ENCODE assay signal across 1 cellular context in the genomic region with DNA sequence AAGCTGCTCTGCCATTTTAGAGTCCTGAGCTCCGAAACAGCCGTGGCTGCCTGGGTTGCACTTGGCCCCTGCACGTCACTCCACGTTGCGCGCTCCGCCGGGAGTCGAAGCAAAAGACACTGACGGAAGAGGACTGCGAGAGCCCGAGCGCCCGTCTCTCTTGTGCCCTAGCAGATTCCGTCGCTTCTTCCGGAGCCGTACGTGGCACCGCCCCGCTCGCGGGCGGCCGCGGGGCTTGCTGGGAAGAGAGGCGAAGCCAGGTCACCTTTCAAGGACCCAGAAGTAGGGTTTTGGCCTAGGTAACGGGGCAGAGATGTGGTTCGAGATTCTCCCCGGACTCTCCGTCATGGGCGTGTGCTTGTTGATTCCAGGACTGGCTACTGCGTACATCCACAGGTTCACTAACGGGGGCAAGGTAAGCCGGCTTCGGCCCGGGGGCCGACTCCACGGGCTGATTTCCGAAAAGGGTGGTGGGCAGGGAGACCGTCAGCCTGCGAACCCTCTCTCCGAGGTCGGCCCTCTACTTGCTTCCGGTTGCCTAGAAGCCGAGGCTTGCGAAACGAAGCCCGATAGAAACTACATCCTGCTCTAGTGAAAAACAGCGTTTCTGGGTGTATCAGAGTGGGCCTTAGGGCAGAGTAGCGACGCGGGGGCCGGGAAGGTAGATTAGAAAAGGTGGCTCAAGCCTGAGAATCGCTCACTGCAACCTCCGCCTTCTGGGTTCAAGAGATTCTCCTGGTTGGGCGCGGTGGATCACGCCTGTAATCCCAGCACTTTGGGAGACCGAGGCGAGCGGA.
A peak's percentile ranks its signal among the peaks of the same experiment; 100 is the strongest.
TF ChIP-seq lines count a peak whose summit lies in the region.

A gene (plus strand): TSS at position 234 of the 797 bp plus-strand sequence. CDS start 80 bp downstream, at position 314.
A gene (minus strand): TSS at position 135 of the 797 bp plus-strand sequence. CDS start 120 bp downstream, at position 15.

TF ChIP-seq in HEK293, 187 proteins besides CTCF, POLR2A, EP300 and RAD21 (continued from another document and continues in another):
- TF ChIP-seq ZBTB7A (tag by site-specific recombination; IDR thresholded peaks at IDR 0.05; ENCODE audit: low read depth) (peak; percentile 12; the same call in 1 of the 2 replicates), ZNF341 (tag by site-specific recombination; IDR thresholded peaks at IDR 0.05; ENCODE audit: low read depth) (peak; percentile 42), ZIC2 (tag by site-specific recombination; IDR thresholded peaks at IDR 0.05) (peak; percentile 17; the same call in 1 of the 2 replicates), MEIS1 (CRISPR knock-in tag; IDR thresholded peaks at IDR 0.05; ENCODE audit: borderline replicate concordance) (0 out of 2 replicates have a peak, but pooled peaks have one; percentile 44), ZNF335 (tag by site-specific recombination; conservative IDR thresholded peaks at IDR 0.05) (peak; percentile 86), ZNF623 (tag by site-specific recombination; IDR thresholded peaks at IDR 0.05) (no peak), KLF9 (tag by site-specific recombination; IDR thresholded peaks at IDR 0.05; ENCODE audit: low read depth) (peak; percentile 44; the same call in 1 of the 2 replicates), ZNF366 (tag by site-specific recombination; conservative IDR thresholded peaks at IDR 0.05) (peak; percentile 54), SP3 (tag by site-specific recombination; IDR thresholded peaks at IDR 0.05) (peak; percentile 60), YY1 (tag by site-specific recombination; IDR thresholded peaks at IDR 0.05) (0 out of 2 replicates have a peak, but pooled peaks have one; percentile 10), ZBTB20 (tag by site-specific recombination; IDR thresholded peaks at IDR 0.05) (peak; percentile 83), ZSCAN30 (tag by site-specific recombination; IDR thresholded peaks at IDR 0.05) (peak; percentile 42; the same call in 1 of the 2 replicates), SCRT1 (tag by site-specific recombination; IDR thresholded peaks at IDR 0.05; ENCODE audit: borderline replicate concordance) (no peak), ZNF777 (tag by site-specific recombination; IDR thresholded peaks at IDR 0.05; ENCODE audit: borderline replicate concordance) (no peak), ZNF426 (tag by site-specific recombination; IDR thresholded peaks at IDR 0.05) (no peak), SP2 (tag by site-specific recombination; IDR thresholded peaks at IDR 0.05) (peak; percentile 68), ZXDB (tag by site-specific recombination; IDR thresholded peaks at IDR 0.05) (peak; percentile 81), GLI4 (tag by site-specific recombination; IDR thresholded peaks at IDR 0.05) (no peak), ZNF660 (tag by site-specific recombination; IDR thresholded peaks at IDR 0.05) (peak; percentile 82), BCL11B (tag by site-specific recombination; IDR thresholded peaks at IDR 0.05; ENCODE audit: low read depth) (peak; percentile 61; the same call in 1 of the 2 replicates), ZFP37 (tag by site-specific recombination; IDR thresholded peaks at IDR 0.05) (peak; percentile 54; the same call in 1 of the 2 replicates), SP7 (tag by site-specific recombination; IDR thresholded peaks at IDR 0.05) (0 out of 2 replicates have a peak, but pooled peaks have one; percentile 24), ZNF24 (tag by site-specific recombination; IDR thresholded peaks at IDR 0.05) (0 out of 2 replicates have a peak, but pooled peaks have one; percentile 13), ZNF610 (tag by site-specific recombination; IDR thresholded peaks at IDR 0.05; ENCODE audit: borderline replicate concordance) (peak; percentile 34; the same call in 1 of the 2 replicates), ZNF391 (tag by site-specific recombination; IDR thresholded peaks at IDR 0.05; ENCODE audit: borderline replicate concordance, low read depth) (no peak), ZSCAN16 (tag by site-specific recombination; IDR thresholded peaks at IDR 0.05) (peak; percentile 70; the same call in 1 of the 2 replicates), ZNF600 (tag by site-specific recombination; IDR thresholded peaks at IDR 0.05) (peak; percentile 82), ZNF664 (tag by site-specific recombination; IDR thresholded peaks at IDR 0.05) (no peak)
- TF ChIP-seq, protein P1, sequence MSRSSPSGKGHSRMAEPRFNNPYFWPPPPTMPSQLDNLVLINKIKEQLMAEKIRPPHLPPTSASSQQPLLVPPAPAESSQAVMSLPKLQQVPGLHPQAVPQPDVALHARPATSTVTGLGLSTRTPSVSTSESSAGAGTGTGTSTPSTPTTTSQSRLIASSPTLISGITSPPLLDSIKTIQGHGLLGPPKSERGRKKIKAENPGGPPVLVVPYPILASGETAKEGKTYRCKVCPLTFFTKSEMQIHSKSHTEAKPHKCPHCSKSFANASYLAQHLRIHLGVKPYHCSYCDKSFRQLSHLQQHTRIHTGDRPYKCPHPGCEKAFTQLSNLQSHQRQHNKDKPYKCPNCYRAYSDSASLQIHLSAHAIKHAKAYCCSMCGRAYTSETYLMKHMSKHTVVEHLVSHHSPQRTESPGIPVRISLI (tag by site-specific recombination; IDR thresholded peaks at IDR 0.05) = no peak
- TF ChIP-seq, protein P2, sequence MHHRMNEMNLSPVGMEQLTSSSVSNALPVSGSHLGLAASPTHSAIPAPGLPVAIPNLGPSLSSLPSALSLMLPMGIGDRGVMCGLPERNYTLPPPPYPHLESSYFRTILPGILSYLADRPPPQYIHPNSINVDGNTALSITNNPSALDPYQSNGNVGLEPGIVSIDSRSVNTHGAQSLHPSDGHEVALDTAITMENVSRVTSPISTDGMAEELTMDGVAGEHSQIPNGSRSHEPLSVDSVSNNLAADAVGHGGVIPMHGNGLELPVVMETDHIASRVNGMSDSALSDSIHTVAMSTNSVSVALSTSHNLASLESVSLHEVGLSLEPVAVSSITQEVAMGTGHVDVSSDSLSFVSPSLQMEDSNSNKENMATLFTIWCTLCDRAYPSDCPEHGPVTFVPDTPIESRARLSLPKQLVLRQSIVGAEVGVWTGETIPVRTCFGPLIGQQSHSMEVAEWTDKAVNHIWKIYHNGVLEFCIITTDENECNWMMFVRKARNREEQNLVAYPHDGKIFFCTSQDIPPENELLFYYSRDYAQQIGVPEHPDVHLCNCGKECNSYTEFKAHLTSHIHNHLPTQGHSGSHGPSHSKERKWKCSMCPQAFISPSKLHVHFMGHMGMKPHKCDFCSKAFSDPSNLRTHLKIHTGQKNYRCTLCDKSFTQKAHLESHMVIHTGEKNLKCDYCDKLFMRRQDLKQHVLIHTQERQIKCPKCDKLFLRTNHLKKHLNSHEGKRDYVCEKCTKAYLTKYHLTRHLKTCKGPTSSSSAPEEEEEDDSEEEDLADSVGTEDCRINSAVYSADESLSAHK (tag by site-specific recombination; IDR thresholded peaks at IDR 0.05) = peak; percentile 71
- TF ChIP-seq, protein P3, sequence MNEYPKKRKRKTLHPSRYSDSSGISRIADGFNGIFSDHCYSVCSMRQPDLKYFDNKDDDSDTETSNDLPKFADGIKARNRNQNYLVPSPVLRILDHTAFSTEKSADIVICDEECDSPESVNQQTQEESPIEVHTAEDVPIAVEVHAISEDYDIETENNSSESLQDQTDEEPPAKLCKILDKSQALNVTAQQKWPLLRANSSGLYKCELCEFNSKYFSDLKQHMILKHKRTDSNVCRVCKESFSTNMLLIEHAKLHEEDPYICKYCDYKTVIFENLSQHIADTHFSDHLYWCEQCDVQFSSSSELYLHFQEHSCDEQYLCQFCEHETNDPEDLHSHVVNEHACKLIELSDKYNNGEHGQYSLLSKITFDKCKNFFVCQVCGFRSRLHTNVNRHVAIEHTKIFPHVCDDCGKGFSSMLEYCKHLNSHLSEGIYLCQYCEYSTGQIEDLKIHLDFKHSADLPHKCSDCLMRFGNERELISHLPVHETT (tag by site-specific recombination; IDR thresholded peaks at IDR 0.05) = 0 out of 2 replicates have a peak, but pooled peaks have one; percentile 9
- TF ChIP-seq, protein P4, sequence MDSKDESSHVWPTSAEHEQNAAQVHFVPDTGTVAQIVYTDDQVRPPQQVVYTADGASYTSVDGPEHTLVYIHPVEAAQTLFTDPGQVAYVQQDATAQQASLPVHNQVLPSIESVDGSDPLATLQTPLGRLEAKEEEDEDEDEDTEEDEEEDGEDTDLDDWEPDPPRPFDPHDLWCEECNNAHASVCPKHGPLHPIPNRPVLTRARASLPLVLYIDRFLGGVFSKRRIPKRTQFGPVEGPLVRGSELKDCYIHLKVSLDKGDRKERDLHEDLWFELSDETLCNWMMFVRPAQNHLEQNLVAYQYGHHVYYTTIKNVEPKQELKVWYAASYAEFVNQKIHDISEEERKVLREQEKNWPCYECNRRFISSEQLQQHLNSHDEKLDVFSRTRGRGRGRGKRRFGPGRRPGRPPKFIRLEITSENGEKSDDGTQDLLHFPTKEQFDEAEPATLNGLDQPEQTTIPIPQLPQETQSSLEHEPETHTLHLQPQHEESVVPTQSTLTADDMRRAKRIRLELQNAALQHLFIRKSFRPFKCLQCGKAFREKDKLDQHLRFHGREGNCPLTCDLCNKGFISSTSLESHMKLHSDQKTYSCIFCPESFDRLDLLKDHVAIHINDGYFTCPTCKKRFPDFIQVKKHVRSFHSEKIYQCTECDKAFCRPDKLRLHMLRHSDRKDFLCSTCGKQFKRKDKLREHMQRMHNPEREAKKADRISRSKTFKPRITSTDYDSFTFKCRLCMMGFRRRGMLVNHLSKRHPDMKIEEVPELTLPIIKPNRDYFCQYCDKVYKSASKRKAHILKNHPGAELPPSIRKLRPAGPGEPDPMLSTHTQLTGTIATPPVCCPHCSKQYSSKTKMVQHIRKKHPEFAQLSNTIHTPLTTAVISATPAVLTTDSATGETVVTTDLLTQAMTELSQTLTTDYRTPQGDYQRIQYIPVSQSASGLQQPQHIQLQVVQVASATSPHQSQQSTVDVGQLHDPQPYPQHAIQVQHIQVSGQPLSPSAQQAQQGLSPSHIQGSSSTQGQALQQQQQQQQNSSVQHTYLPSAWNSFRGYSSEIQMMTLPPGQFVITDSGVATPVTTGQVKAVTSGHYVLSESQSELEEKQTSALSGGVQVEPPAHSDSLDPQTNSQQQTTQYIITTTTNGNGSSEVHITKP (tag by site-specific recombination; IDR thresholded peaks at IDR 0.05) = peak; percentile 40
- TF ChIP-seq, protein P5, sequence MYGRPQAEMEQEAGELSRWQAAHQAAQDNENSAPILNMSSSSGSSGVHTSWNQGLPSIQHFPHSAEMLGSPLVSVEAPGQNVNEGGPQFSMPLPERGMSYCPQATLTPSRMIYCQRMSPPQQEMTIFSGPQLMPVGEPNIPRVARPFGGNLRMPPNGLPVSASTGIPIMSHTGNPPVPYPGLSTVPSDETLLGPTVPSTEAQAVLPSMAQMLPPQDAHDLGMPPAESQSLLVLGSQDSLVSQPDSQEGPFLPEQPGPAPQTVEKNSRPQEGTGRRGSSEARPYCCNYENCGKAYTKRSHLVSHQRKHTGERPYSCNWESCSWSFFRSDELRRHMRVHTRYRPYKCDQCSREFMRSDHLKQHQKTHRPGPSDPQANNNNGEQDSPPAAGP (tag by site-specific recombination; IDR thresholded peaks at IDR 0.05) = 0 out of 2 replicates have a peak, but pooled peaks have one; percentile 14
- TF ChIP-seq, protein P6, sequence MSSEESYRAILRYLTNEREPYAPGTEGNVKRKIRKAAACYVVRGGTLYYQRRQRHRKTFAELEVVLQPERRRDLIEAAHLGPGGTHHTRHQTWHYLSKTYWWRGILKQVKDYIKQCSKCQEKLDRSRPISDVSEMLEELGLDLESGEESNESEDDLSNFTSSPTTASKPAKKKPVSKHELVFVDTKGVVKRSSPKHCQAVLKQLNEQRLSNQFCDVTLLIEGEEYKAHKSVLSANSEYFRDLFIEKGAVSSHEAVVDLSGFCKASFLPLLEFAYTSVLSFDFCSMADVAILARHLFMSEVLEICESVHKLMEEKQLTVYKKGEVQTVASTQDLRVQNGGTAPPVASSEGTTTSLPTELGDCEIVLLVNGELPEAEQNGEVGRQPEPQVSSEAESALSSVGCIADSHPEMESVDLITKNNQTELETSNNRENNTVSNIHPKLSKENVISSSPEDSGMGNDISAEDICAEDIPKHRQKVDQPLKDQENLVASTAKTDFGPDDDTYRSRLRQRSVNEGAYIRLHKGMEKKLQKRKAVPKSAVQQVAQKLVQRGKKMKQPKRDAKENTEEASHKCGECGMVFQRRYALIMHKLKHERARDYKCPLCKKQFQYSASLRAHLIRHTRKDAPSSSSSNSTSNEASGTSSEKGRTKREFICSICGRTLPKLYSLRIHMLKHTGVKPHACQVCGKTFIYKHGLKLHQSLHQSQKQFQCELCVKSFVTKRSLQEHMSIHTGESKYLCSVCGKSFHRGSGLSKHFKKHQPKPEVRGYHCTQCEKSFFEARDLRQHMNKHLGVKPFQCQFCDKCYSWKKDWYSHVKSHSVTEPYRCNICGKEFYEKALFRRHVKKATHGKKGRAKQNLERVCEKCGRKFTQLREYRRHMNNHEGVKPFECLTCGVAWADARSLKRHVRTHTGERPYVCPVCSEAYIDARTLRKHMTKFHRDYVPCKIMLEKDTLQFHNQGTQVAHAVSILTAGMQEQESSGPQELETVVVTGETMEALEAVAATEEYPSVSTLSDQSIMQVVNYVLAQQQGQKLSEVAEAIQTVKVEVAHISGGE (tag by site-specific recombination; conservative IDR thresholded peaks at IDR 0.05; ENCODE audit: low read depth) = peak; percentile 94
- TF ChIP-seq, protein P7, sequence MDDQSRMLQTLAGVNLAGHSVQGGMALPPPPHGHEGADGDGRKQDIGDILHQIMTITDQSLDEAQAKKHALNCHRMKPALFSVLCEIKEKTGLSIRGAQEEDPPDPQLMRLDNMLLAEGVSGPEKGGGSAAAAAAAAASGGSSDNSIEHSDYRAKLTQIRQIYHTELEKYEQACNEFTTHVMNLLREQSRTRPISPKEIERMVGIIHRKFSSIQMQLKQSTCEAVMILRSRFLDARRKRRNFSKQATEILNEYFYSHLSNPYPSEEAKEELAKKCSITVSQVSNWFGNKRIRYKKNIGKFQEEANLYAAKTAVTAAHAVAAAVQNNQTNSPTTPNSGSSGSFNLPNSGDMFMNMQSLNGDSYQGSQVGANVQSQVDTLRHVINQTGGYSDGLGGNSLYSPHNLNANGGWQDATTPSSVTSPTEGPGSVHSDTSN (CRISPR knock-in tag; IDR thresholded peaks at IDR 0.05) = 0 out of 2 replicates have a peak, but pooled peaks have one; percentile 33
- TF ChIP-seq, protein P8, sequence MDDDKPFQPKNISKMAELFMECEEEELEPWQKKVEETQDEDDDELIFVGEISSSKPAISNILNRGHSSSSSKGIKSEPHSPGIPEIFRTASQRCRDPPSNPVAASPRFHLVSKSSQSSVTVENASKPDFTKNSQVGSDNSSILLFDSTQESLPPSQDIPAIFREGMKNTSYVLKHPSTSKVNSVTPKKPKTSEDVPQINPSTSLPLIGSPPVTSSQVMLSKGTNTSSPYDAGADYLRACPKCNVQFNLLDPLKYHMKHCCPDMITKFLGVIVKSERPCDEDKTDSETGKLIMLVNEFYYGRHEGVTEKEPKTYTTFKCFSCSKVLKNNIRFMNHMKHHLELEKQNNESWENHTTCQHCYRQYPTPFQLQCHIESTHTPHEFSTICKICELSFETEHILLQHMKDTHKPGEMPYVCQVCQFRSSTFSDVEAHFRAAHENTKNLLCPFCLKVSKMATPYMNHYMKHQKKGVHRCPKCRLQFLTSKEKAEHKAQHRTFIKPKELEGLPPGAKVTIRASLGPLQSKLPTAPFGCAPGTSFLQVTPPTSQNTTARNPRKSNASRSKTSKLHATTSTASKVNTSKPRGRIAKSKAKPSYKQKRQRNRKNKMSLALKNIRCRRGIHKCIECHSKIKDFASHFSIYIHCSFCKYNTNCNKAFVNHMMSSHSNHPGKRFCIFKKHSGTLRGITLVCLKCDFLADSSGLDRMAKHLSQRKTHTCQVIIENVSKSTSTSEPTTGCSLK (tag by site-specific recombination; IDR thresholded peaks at IDR 0.05) = no peak
